17 cellular contexts compared by ENCODE assay signal in genomic region chr12:18970603-18971002, GRCh38.
"Had no signal": no experiment of that assay in that cellular context is flagged by ENCODE, and none has a peak within 500 bp of the region (broad histone marks: within the 10 kb centered on the region; RNA-seq: fewer than 3 reads in every experiment).

No MANE protein-coding gene starts in this region.

- H3K9me3 Mint-ChIP-seq: activated CD4-positive, alpha-beta memory T cell treated with anti-CD3 and anti-CD28 coated beads, Interleukin-2, amount 10 ng/mL, durations not matched to agents 7 days and 5 days; activated naive CD4-positive, alpha-beta T cell treated with anti-CD3 and anti-CD28 coated beads, Interleukin-2, amount 50 U/mL, for 24 hours; activated T-cell treated with anti-CD3 and anti-CD28 coated beads, Interleukin-2, amount 50 U/mL, for 24 hours; natural killer cell; stimulated activated naive B cell treated with anti-CD40 and anti-IgM and Interleukin-4, amounts not matched to agents 10 μg/mL and 1 μg/mL and 100 μg/mL, for 72 hours had no signal

- H3K4me1 Mint-ChIP-seq: activated CD4-positive, alpha-beta memory T cell treated with anti-CD3 and anti-CD28 coated beads, Interleukin-2, amount 10 ng/mL, durations not matched to agents 7 days and 5 days; activated CD4-positive, alpha-beta T cell treated with anti-CD3 and anti-CD28 coated beads for 36 hours; activated naive CD4-positive, alpha-beta T cell treated with anti-CD3 and anti-CD28 coated beads, Interleukin-2, amount 50 U/mL, for 24 hours; natural killer cell; stimulated activated naive B cell treated with anti-CD40 and anti-IgM and Interleukin-4, amounts not matched to agents 10 μg/mL and 1 μg/mL and 100 μg/mL, for 72 hours had no signal

- H3K27ac Mint-ChIP-seq: activated CD4-positive, alpha-beta memory T cell treated with anti-CD3 and anti-CD28 coated beads, Interleukin-2, amount 10 ng/mL, durations not matched to agents 7 days and 5 days; activated CD4-positive, alpha-beta T cell treated with anti-CD3 and anti-CD28 coated beads for 36 hours; activated naive CD4-positive, alpha-beta T cell treated with anti-CD3 and anti-CD28 coated beads, Interleukin-2, amount 50 U/mL, for 24 hours; activated T-cell treated with anti-CD3 and anti-CD28 coated beads, Interleukin-2, amount 50 U/mL, for 24 hours; natural killer cell; stimulated activated naive B cell treated with anti-CD40 and anti-IgM and Interleukin-4, amounts not matched to agents 10 μg/mL and 1 μg/mL and 100 μg/mL, for 72 hours had no signal

- H3K27me3 Mint-ChIP-seq: activated CD4-positive, alpha-beta memory T cell treated with anti-CD3 and anti-CD28 coated beads, Interleukin-2, amount 10 ng/mL, durations not matched to agents 7 days and 5 days; activated naive CD4-positive, alpha-beta T cell treated with anti-CD3 and anti-CD28 coated beads, Interleukin-2, amount 50 U/mL, for 24 hours; activated T-cell treated with anti-CD3 and anti-CD28 coated beads, Interleukin-2, amount 50 U/mL, for 24 hours; stimulated activated naive B cell treated with anti-CD40 and anti-IgM and Interleukin-4, amounts not matched to agents 10 μg/mL and 1 μg/mL and 100 μg/mL, for 72 hours had no signal

- H3K4me3 ChIP-seq: colonic mucosa had no signal

- ATAC-seq: activated CD4-positive, alpha-beta T cell treated with anti-CD3 and anti-CD28 coated beads for 36 hours; esophagus mucosa; natural killer cell; stimulated activated naive B cell treated with anti-CD40 and anti-IgM and Interleukin-4, amounts not matched to agents 10 μg/mL and 1 μg/mL and 100 μg/mL, for 72 hours had no signal

- H3K4me3 Mint-ChIP-seq: activated CD4-positive, alpha-beta memory T cell treated with anti-CD3 and anti-CD28 coated beads, Interleukin-2, amount 10 ng/mL, durations not matched to agents 7 days and 5 days; activated CD4-positive, alpha-beta T cell treated with anti-CD3 and anti-CD28 coated beads for 36 hours; activated naive CD4-positive, alpha-beta T cell treated with anti-CD3 and anti-CD28 coated beads, Interleukin-2, amount 50 U/mL, for 24 hours; activated T-cell treated with anti-CD3 and anti-CD28 coated beads, Interleukin-2, amount 50 U/mL, for 24 hours; natural killer cell; stimulated activated naive B cell treated with anti-CD40 and anti-IgM and Interleukin-4, amounts not matched to agents 10 μg/mL and 1 μg/mL and 100 μg/mL, for 72 hours had no signal

- H3K36me3 ChIP-seq: colonic mucosa, WERI-Rb-1 had no signal

- H3K36me3 Mint-ChIP-seq: activated naive CD4-positive, alpha-beta T cell treated with anti-CD3 and anti-CD28 coated beads, Interleukin-2, amount 50 U/mL, for 24 hours; natural killer cell; stimulated activated naive B cell treated with anti-CD40 and anti-IgM and Interleukin-4, amounts not matched to agents 10 μg/mL and 1 μg/mL and 100 μg/mL, for 72 hours had no signal

- H3K27ac ChIP-seq: colonic mucosa, WERI-Rb-1 had no signal

- DNase-seq: activated CD4-positive, alpha-beta memory T cell treated with anti-CD3 and anti-CD28 coated beads, Interleukin-2, amount 10 ng/mL, durations not matched to agents 7 days and 5 days; activated CD4-positive, alpha-beta T cell treated with anti-CD3 and anti-CD28 coated beads for 36 hours; activated T-cell treated with anti-CD3 and anti-CD28 coated beads, Interleukin-2, amount 50 U/mL, for 24 hours; central memory CD4-positive, alpha-beta T cell; colonic mucosa; hippocampal formation; kidney glomerular epithelial cell; mesenchymal stem cell; natural killer cell; nucleus accumbens; stimulated activated CD4-positive, alpha-beta T cell treated with anti-CD3 and anti-CD28 coated beads, Interleukin-15, amount 100 ng/mL, for 24 hours; stimulated activated CD4-positive, alpha-beta T cell treated with anti-CD3 and anti-CD28 coated beads, Interleukin-4, amount 100 ng/mL, for 1 hour; stimulated activated naive B cell treated with anti-CD40 and anti-IgM and Interleukin-4, amounts not matched to agents 10 μg/mL and 1 μg/mL and 100 μg/mL, for 72 hours; trophoblast cell; WERI-Rb-1 had no signal

- H3K4me1 ChIP-seq: colonic mucosa had no signal

- H3K27me3 ChIP-seq: colonic mucosa had no signal
